In the genomic region with DNA sequence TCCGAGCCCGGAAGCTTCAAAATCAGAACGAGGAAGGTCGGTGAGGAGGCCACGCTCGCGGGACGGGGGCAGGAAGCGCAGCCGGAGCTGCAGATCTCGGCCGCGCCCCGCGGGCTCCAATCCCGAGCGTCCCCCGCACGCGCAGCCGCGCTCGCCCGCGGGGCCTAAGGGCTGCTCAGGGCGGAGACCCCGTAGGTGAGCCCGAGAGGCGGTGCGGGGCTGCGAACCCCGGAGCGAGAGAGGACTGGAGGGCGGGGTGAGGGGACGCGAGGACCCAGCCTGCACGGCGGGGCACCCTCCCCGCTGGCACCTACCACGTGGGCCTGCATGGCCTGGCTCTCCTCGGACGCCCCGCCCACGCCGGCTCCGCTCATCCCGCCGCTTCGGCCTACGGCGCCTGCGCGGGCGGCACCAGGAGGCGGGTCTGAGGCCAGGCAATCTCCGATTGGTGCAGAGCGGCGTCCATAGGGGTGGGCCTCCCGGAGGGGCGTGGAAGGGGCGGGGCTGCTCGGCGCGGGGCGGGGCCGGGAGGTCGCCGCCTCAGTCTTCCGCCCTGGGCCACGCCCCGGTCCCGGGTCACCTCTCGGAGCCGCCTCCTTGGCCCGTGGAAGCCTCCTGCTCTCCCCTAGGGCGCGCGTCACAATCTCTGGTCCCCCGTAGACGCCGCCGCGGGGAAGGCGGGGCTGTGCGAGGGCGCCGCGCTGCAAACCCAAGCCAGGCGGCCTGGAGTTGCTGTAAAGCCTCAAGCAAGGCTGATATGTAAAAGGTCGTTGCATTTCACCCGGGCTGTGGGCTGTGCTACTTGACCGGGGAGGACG, we compare ENCODE assay signal across 1 cellular context.
A peak's percentile ranks its signal among the peaks of the same experiment; 100 is the strongest.
TF ChIP-seq lines count a peak whose summit lies in the region.

No MANE protein-coding gene starts in this region.

TF ChIP-seq in K562, 482 proteins besides CTCF, POLR2A, EP300 and RAD21 (continued from another document and continues in another):
- TF ChIP-seq, protein P1, sequence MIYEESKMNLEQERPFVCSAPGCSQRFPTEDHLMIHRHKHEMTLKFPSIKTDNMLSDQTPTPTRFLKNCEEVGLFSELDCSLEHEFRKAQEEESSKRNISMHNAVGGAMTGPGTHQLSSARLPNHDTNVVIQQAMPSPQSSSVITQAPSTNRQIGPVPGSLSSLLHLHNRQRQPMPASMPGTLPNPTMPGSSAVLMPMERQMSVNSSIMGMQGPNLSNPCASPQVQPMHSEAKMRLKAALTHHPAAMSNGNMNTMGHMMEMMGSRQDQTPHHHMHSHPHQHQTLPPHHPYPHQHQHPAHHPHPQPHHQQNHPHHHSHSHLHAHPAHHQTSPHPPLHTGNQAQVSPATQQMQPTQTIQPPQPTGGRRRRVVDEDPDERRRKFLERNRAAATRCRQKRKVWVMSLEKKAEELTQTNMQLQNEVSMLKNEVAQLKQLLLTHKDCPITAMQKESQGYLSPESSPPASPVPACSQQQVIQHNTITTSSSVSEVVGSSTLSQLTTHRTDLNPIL (CRISPR knock-in tag; IDR thresholded peaks at IDR 0.05) = no peak
- 0 out of 2 replicates have a peak, but pooled peaks have one; percentile 17 for TF ChIP-seq OTX1 (CRISPR knock-in tag; IDR thresholded peaks at IDR 0.05)
- TF ChIP-seq, protein P2, sequence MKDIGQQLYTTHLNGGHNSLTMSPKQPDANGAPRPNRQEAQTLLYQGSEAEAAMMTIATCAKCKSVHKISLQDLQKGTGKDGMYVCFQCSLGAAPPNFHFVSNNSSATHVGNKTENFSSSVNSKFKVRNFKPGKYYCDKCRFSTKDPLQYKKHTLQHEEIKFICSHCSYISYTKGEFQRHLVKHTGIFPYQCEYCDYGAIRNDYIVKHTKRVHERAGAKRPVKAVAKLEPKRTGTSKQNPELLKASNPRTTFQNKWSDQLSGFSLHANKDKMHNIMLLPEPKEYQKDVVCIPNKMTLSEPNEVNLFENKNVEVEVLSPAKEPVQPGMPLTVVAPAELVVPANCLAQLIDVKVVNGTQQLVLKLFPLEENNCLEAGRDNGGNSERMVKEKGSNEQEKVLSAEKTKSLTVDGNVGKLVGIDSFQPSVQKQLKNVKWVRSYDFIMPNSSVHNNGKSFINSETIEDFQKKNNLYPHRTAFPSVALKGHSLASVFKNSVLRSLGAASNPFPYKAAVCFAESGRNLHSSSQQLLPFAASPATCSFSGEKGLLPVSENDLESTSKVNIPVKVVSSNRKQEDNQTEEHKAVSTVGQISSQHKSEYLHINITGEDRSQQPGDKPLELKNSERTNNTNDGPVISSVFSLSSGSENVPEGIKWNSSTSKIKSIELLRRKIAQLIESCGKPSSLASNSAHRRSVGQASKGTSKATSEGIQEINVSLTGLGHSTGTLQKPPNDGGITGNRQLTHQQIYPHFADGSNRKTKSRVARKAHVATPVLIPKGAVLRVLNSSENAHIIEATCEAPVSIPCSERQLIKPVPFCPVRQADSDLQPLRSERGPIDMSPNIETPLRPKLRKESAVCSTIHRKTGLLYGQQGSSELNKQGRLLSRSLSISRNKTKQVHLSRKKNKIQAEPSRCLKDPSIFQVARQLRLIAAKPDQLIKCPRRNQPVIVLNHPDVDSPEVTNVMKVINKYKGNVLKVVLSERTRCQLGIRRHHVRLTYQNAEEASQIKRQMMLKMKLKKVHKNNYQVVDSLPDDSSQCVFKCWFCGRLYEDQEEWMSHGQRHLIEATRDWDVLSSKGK (CRISPR knock-in tag; IDR thresholded peaks at IDR 0.05) = no peak
- TF ChIP-seq, protein P3, sequence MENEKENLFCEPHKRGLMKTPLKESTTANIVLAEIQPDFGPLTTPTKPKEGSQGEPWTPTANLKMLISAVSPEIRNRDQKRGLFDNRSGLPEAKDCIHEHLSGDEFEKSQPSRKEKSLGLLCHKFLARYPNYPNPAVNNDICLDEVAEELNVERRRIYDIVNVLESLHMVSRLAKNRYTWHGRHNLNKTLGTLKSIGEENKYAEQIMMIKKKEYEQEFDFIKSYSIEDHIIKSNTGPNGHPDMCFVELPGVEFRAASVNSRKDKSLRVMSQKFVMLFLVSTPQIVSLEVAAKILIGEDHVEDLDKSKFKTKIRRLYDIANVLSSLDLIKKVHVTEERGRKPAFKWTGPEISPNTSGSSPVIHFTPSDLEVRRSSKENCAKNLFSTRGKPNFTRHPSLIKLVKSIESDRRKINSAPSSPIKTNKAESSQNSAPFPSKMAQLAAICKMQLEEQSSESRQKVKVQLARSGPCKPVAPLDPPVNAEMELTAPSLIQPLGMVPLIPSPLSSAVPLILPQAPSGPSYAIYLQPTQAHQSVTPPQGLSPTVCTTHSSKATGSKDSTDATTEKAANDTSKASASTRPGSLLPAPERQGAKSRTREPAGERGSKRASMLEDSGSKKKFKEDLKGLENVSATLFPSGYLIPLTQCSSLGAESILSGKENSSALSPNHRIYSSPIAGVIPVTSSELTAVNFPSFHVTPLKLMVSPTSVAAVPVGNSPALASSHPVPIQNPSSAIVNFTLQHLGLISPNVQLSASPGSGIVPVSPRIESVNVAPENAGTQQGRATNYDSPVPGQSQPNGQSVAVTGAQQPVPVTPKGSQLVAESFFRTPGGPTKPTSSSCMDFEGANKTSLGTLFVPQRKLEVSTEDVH (IDR thresholded peaks at IDR 0.05; ENCODE audit: low read depth, partially characterized antibody) = no peak
- no peak for TF ChIP-seq CC2D1A (IDR thresholded peaks at IDR 0.05)
- TF ChIP-seq, protein P4, sequence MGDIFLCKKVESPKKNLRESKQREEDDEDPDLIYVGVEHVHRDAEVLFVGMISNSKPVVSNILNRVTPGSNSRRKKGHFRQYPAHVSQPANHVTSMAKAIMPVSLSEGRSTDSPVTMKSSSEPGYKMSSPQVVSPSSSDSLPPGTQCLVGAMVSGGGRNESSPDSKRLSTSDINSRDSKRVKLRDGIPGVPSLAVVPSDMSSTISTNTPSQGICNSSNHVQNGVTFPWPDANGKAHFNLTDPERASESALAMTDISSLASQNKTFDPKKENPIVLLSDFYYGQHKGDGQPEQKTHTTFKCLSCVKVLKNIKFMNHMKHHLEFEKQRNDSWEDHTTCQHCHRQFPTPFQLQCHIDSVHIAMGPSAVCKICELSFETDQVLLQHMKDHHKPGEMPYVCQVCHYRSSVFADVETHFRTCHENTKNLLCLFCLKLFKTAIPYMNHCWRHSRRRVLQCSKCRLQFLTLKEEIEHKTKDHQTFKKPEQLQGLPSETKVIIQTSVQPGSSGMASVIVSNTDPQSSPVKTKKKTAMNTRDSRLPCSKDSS (IDR thresholded peaks at IDR 0.05; ENCODE audit: low read depth, partially characterized antibody) = no peak
- TF ChIP-seq HLTF (IDR thresholded peaks at IDR 0.05) = no peak
- no peak for TF ChIP-seq RBM15 (IDR thresholded peaks at IDR 0.05; ENCODE audit: insufficient read depth, low read length)
- TF ChIP-seq, protein P5, sequence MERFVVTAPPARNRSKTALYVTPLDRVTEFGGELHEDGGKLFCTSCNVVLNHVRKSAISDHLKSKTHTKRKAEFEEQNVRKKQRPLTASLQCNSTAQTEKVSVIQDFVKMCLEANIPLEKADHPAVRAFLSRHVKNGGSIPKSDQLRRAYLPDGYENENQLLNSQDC (CRISPR knock-in tag; IDR thresholded peaks at IDR 0.05) = no peak
- TF ChIP-seq ZKSCAN3 (CRISPR knock-in tag; IDR thresholded peaks at IDR 0.05) = no peak
- no peak for TF ChIP-seq MEF2D (tag; conservative IDR thresholded peaks at IDR 0.05; ENCODE audit: low read depth)
- TF ChIP-seq, protein P6, sequence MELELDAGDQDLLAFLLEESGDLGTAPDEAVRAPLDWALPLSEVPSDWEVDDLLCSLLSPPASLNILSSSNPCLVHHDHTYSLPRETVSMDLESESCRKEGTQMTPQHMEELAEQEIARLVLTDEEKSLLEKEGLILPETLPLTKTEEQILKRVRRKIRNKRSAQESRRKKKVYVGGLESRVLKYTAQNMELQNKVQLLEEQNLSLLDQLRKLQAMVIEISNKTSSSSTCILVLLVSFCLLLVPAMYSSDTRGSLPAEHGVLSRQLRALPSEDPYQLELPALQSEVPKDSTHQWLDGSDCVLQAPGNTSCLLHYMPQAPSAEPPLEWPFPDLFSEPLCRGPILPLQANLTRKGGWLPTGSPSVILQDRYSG (tag; conservative IDR thresholded peaks at IDR 0.05; ENCODE audit: low read depth) = no peak
- TF ChIP-seq HNRNPH1 (optimal IDR thresholded peaks at IDR 0.05; ENCODE audit: low read depth, low read length) = no peak
- no peak for TF ChIP-seq TCF7 (IDR thresholded peaks at IDR 0.05; ENCODE audit: borderline replicate concordance)
- TF ChIP-seq, protein P7, sequence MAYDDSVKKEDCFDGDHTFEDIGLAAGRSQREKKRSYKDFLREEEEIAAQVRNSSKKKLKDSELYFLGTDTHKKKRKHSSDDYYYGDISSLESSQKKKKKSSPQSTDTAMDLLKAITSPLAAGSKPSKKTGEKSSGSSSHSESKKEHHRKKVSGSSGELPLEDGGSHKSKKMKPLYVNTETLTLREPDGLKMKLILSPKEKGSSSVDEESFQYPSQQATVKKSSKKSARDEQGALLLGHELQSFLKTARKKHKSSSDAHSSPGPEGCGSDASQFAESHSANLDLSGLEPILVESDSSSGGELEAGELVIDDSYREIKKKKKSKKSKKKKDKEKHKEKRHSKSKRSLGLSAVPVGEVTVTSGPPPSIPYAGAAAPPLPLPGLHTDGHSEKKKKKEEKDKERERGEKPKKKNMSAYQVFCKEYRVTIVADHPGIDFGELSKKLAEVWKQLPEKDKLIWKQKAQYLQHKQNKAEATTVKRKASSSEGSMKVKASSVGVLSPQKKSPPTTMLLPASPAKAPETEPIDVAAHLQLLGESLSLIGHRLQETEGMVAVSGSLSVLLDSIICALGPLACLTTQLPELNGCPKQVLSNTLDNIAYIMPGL (CRISPR knock-in tag; IDR thresholded peaks at IDR 0.05) = 0 out of 2 replicates have a peak, but pooled peaks have one; percentile 73
- no peak for TF ChIP-seq RUNX1 (IDR thresholded peaks at IDR 0.05; ENCODE audit: low read depth)
- TF ChIP-seq ZNF696 (CRISPR knock-in tag; conservative IDR thresholded peaks at IDR 0.05) = no peak
- TF ChIP-seq TRIM24 (IDR thresholded peaks at IDR 0.05) = no peak
- TF ChIP-seq ZEB2 (IDR thresholded peaks at IDR 0.05) = 0 out of 2 replicates have a peak, but pooled peaks have one; percentile 6
- no peak for TF ChIP-seq CBX1 (IDR thresholded peaks at IDR 0.05; ENCODE audit: low read depth)
- TF ChIP-seq RFX5 (IDR thresholded peaks at IDR 0.05; ENCODE audit: low read depth, low read length) = no peak
- no peak for TF ChIP-seq NCOA6 (IDR thresholded peaks at IDR 0.05)
- TF ChIP-seq CEBPG (CRISPR knock-in tag; IDR thresholded peaks at IDR 0.05) = no peak
- no peak for TF ChIP-seq CEBPG (tag; conservative IDR thresholded peaks at IDR 0.05 in 1 of 2, IDR thresholded peaks at IDR 0.05 in 1 of 2)
- TF ChIP-seq, protein P8, sequence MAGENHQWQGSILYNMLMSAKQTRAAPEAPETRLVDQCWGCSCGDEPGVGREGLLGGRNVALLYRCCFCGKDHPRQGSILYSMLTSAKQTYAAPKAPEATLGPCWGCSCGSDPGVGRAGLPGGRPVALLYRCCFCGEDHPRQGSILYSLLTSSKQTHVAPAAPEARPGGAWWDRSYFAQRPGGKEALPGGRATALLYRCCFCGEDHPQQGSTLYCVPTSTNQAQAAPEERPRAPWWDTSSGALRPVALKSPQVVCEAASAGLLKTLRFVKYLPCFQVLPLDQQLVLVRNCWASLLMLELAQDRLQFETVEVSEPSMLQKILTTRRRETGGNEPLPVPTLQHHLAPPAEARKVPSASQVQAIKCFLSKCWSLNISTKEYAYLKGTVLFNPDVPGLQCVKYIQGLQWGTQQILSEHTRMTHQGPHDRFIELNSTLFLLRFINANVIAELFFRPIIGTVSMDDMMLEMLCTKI (IDR thresholded peaks at IDR 0.05; ENCODE audit: partially characterized antibody) = no peak
- TF ChIP-seq, protein P9, sequence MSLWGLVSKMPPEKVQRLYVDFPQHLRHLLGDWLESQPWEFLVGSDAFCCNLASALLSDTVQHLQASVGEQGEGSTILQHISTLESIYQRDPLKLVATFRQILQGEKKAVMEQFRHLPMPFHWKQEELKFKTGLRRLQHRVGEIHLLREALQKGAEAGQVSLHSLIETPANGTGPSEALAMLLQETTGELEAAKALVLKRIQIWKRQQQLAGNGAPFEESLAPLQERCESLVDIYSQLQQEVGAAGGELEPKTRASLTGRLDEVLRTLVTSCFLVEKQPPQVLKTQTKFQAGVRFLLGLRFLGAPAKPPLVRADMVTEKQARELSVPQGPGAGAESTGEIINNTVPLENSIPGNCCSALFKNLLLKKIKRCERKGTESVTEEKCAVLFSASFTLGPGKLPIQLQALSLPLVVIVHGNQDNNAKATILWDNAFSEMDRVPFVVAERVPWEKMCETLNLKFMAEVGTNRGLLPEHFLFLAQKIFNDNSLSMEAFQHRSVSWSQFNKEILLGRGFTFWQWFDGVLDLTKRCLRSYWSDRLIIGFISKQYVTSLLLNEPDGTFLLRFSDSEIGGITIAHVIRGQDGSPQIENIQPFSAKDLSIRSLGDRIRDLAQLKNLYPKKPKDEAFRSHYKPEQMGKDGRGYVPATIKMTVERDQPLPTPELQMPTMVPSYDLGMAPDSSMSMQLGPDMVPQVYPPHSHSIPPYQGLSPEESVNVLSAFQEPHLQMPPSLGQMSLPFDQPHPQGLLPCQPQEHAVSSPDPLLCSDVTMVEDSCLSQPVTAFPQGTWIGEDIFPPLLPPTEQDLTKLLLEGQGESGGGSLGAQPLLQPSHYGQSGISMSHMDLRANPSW (CRISPR knock-in tag; IDR thresholded peaks at IDR 0.05) = no peak
- peak; percentile 39 for TF ChIP-seq SMAD4 (CRISPR knock-in tag; conservative IDR thresholded peaks at IDR 0.05)
- TF ChIP-seq MCM7 (IDR thresholded peaks at IDR 0.05) = no peak
- no peak for TF ChIP-seq ZNF23 (CRISPR knock-in tag; IDR thresholded peaks at IDR 0.05)
- no peak for TF ChIP-seq ZNF347 (CRISPR knock-in tag; IDR thresholded peaks at IDR 0.05; ENCODE audit: low read depth)
- TF ChIP-seq SRSF9 (IDR thresholded peaks at IDR 0.05; ENCODE audit: borderline replicate concordance, low read depth, low read length) = no peak
- TF ChIP-seq, protein P10, sequence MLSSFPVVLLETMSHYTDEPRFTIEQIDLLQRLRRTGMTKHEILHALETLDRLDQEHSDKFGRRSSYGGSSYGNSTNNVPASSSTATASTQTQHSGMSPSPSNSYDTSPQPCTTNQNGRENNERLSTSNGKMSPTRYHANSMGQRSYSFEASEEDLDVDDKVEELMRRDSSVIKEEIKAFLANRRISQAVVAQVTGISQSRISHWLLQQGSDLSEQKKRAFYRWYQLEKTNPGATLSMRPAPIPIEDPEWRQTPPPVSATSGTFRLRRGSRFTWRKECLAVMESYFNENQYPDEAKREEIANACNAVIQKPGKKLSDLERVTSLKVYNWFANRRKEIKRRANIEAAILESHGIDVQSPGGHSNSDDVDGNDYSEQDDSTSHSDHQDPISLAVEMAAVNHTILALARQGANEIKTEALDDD (IDR thresholded peaks at IDR 0.05) = no peak
- TF ChIP-seq KLF13 (tag; IDR thresholded peaks at IDR 0.05; ENCODE audit: borderline replicate concordance, low read depth) = no peak; the same call in 1 of the 2 replicates
- no peak for TF ChIP-seq ZNF384 (IDR thresholded peaks at IDR 0.05; ENCODE audit: low read depth, low read length)
- peak; percentile 95 for TF ChIP-seq L3MBTL2 (IDR thresholded peaks at IDR 0.05)
- no peak for TF ChIP-seq ZNF133 (CRISPR knock-in tag; IDR thresholded peaks at IDR 0.05)
- TF ChIP-seq ESRRA (IDR thresholded peaks at IDR 0.05; ENCODE audit: borderline replicate concordance, low read depth) = 0 out of 2 replicates have a peak, but pooled peaks have one; percentile 10
- TF ChIP-seq NFIX (CRISPR knock-in tag; IDR thresholded peaks at IDR 0.05; ENCODE audit: low read depth) = no peak
- no peak for TF ChIP-seq BRF1 (IDR thresholded peaks at IDR 0.05; ENCODE audit: borderline replicate concordance, extremely low read depth, insufficient read length)
- TF ChIP-seq ZNF699 (CRISPR knock-in tag; IDR thresholded peaks at IDR 0.05; ENCODE audit: insufficient replicate concordance) = no peak
- TF ChIP-seq, protein P11, sequence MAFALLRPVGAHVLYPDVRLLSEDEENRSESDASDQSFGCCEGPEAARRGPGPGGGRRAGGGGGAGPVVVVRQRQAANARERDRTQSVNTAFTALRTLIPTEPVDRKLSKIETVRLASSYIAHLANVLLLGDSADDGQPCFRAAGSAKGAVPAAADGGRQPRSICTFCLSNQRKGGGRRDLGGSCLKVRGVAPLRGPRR (CRISPR knock-in tag; IDR thresholded peaks at IDR 0.05) = no peak
- TF ChIP-seq FOXA3 (CRISPR knock-in tag; conservative IDR thresholded peaks at IDR 0.05 in 1 of 2, IDR thresholded peaks at IDR 0.05 in 1 of 2) = 0 out of 4 replicates have a peak, but pooled peaks of 1 of the 2 experiments have one; percentile 42
